In genomic region chr2:234496442-234496834, GRCh38 we compare ENCODE assay signal across 8 cellular contexts. TPM values are rescaled to one million over a fixed set of nuclear protein-coding genes. Genes with fewer than 3 reads are reported as not detected.
DNase-seq lines count a peak whose midpoint lies in the region; ATAC-seq and TF ChIP-seq lines count a peak whose summit lies in the region.

No MANE protein-coding gene starts in this region.

- H3K27ac ChIP-seq in 22Rv1 (peak overlapping the region; percentile 42; the same call in 1 of the 2 replicates), PC-3 (ENCODE audit: low read length) (0 out of 2 replicates have a peak overlapping the region, but pooled peaks have one; percentile 9), iPS-20b (ENCODE audit: low read length) (no peak overlapping the region)

- peaks cover 50% of the 10 kb centered on the region for H3K79me2 ChIP-seq in PC-3 (ENCODE audit: low read length)

- H3K4me3 Mint-ChIP-seq in stimulated activated naive B cell treated with anti-CD40 and anti-IgM and Interleukin-4, amounts not matched to agents 10 μg/mL and 1 μg/mL and 100 μg/mL, for 72 hours: peak overlapping the region; percentile 84 to 93

- H2AFZ ChIP-seq in PC-3 (ENCODE audit: low read length): peak overlapping the region; percentile 70; the same call in 1 of the 2 replicates

- POLR2A ChIA-PET in PC-3 (lab: Charles Lee; ENCODE audit: unreplicated experiment): interaction anchor here (1.0 to 1.2 kb wide), 2 partner anchors 74 to 244 kb away, joined by 3 to 11 read pairs; no protein-coding TSS in a partner anchor

- peak overlapping the region; percentile 98 for H3K4me3 ChIP-seq in PC-3 (ENCODE audit: low read length)
- peak overlapping the region; percentile 81 for H3K4me3 ChIP-seq in astrocyte of the spinal cord (ENCODE audit: low read depth, low read length)
- H3K4me3 ChIP-seq in iPS-20b (ENCODE audit: low read length): peak overlapping the region; percentile 81

- H3K4me2 ChIP-seq in PC-3 (ENCODE audit: low read length): peak overlapping the region; percentile 84

- BruUV-seq in PC-3 (replicated peaks; lab: Mats Ljungman, UMichigan): no TSS peak

- peaks cover 39% of the 10 kb centered on the region for H4K20me1 ChIP-seq in PC-3 (ENCODE audit: low read length)

- no peaks in the 10 kb centered on the region for H3F3A ChIP-seq in PC-3 (ENCODE audit: low read length, unreplicated experiment)

- no peaks in the 10 kb centered on the region for H3K9me3 Mint-ChIP-seq in stimulated activated naive B cell treated with anti-CD40 and anti-IgM and Interleukin-4, amounts not matched to agents 10 μg/mL and 1 μg/mL and 100 μg/mL, for 72 hours

- H3K27me3 ChIP-seq in PC-3 (ENCODE audit: low read length) (no peaks in the 10 kb centered on the region), iPS-20b (ENCODE audit: insufficient read depth, low read length) (peaks cover 30% of the 10 kb centered on the region)

- H3K36me3 ChIP-seq in PC-3 (ENCODE audit: low read depth, low read length): no peaks in the 10 kb centered on the region
- H3K36me3 ChIP-seq in iPS-20b (ENCODE audit: insufficient read depth, low read depth, low read length): no peaks in the 10 kb centered on the region

- intact Hi-C loops in PC-3 (cut with micrococcal nuclease): loop anchor here (1.0 kb wide), 1 partner anchor 244 kb away; no protein-coding TSS in a partner anchor

- DNase-seq in PC-3 (peak; percentile 56), astrocyte of the spinal cord (ENCODE audit: low read depth, low spot score) (peak; percentile 66), GM20000 (ENCODE audit: low spot score) (no peak)
- DNase-seq in stimulated activated naive B cell treated with anti-CD40 and anti-IgM and Interleukin-4, amounts not matched to agents 10 μg/mL and 1 μg/mL and 100 μg/mL, for 72 hours: no peak

- H3K9me3 ChIP-seq in PC-3 (ENCODE audit: low read length) (no peaks in the 10 kb centered on the region), iPS-20b (ENCODE audit: insufficient read depth, low read depth, low read length) (no peaks in the 10 kb centered on the region)

- H3K9ac ChIP-seq in PC-3 (ENCODE audit: low read length): peak overlapping the region; percentile 76
- peak overlapping the region; percentile 84; the same call in 1 of the 2 replicates for H3K9ac ChIP-seq in iPS-20b (ENCODE audit: low read depth, low read length)

- TF ChIP-seq CTCF in 22Rv1 (IDR thresholded peaks at IDR 0.05) (0 out of 2 replicates have a peak, but pooled peaks have one; percentile 12), PC-3 (conservative IDR thresholded peaks at IDR 0.05; ENCODE audit: low read depth, low read length) (no peak), astrocyte of the spinal cord (IDR thresholded peaks at IDR 0.05; ENCODE audit: low read depth, low read length) (no peak), GM20000 (IDR thresholded peaks at IDR 0.05; ENCODE audit: extremely low read depth, missing control alignments) (no peak)

- peaks cover 0 to 6% of the 10 kb centered on the region in 2 donors for H3K27me3 Mint-ChIP-seq in stimulated activated naive B cell treated with anti-CD40 and anti-IgM and Interleukin-4, amounts not matched to agents 10 μg/mL and 1 μg/mL and 100 μg/mL, for 72 hours

- peaks cover 14% of the 10 kb centered on the region for H3K4me1 ChIP-seq in PC-3 (ENCODE audit: insufficient read depth, low read length)
- H3K4me1 ChIP-seq in iPS-20b (ENCODE audit: insufficient read depth, low read length): peaks cover 17% of the 10 kb centered on the region; the same call in 1 of the 2 replicates

- H3K4me1 Mint-ChIP-seq in stimulated activated naive B cell treated with anti-CD40 and anti-IgM and Interleukin-4, amounts not matched to agents 10 μg/mL and 1 μg/mL and 100 μg/mL, for 72 hours: peaks cover 34 to 53% of the 10 kb centered on the region in 2 donors

- peak overlapping the region; percentile 88 for H3K27ac Mint-ChIP-seq in stimulated activated naive B cell treated with anti-CD40 and anti-IgM and Interleukin-4, amounts not matched to agents 10 μg/mL and 1 μg/mL and 100 μg/mL, for 72 hours

- in situ Hi-C loops in astrocyte of the spinal cord (cut with HindIII; ENCODE audit: low sequenced_read_pairs): no loop called here

- peaks cover 2 to 17% of the 10 kb centered on the region in 2 donors for H3K36me3 Mint-ChIP-seq in stimulated activated naive B cell treated with anti-CD40 and anti-IgM and Interleukin-4, amounts not matched to agents 10 μg/mL and 1 μg/mL and 100 μg/mL, for 72 hours

- CTCF ChIA-PET in PC-3 (lab: Charles Lee): interaction anchor here (1.1 to 1.3 kb wide), 2 partner anchors 128 to 361 kb away, joined by 4 to 5 read pairs; no protein-coding TSS in a partner anchor

- peak; percentile 28 for ATAC-seq in GM18858 (IDR thresholded peaks at IDR 0.05; ENCODE audit: unreplicated experiment)
- ATAC-seq in HG03066 (IDR thresholded peaks at IDR 0.05; ENCODE audit: low read depth, unreplicated experiment): peak; percentile 39
- ATAC-seq in PC-3: peak; percentile 61
- ATAC-seq in stimulated activated naive B cell treated with anti-CD40 and anti-IgM and Interleukin-4, amounts not matched to agents 10 μg/mL and 1 μg/mL and 100 μg/mL, for 72 hours (replicated peaks): peak; percentile 57 to 65

- H3K9me2 ChIP-seq in PC-3 (replicated peaks; ENCODE audit: low read length): no peaks in the 10 kb centered on the region

RNA-seq across cellular contexts. Expression of gene ARL4C, which starts 0.4 kb away (rescaled TPM):
- total RNA-seq in PC-3 (2014; rRNA removed): 19.9 and 21.7 TPM in 2 replicates

Comparison
In these comparisons a context has a peak if more than half of its experiments do, and no peak if none do; other contexts are left out.
1. DNase-seq: peak in PC-3 (single experiment) and astrocyte of the spinal cord (single experiment); none in stimulated activated naive B cell treated with anti-CD40 and anti-IgM and Interleukin-4, amounts not matched to agents 10 μg/mL and 1 μg/mL and 100 μg/mL, for 72 hours (single experiment) and GM20000 (single experiment).
2. Peak in every context shown above with its lines, with median percentiles within 50 percentile points of each other: ATAC-seq and H3K4me3 ChIP-seq.